ENCODE assay signal across 9 cellular contexts in genomic region chr18:3251249-3251962, GRCh38. TPM values are rescaled to one million over a fixed set of nuclear protein-coding genes. Genes with fewer than 3 reads are reported as not detected.
DNase-seq lines count a peak whose midpoint lies in the region; ATAC-seq, FAIRE-seq and TF ChIP-seq lines count a peak whose summit lies in the region.
"Had no signal": no experiment of that assay in that cellular context is flagged by ENCODE, and none has a peak within 500 bp of the region (broad histone marks: within the 10 kb centered on the region; RNA-seq: fewer than 3 reads in every experiment).

No MANE protein-coding gene starts in this region.

- H3K27ac Mint-ChIP-seq in GM23338 (peak overlapping the region; percentile 23; the same call in 1 of the 2 replicates), astrocyte (ENCODE audit: unreplicated experiment) (peak overlapping the region; percentile 82)

- no peak for ATAC-seq in GM23338
- no peak for ATAC-seq in right lobe of liver
- ATAC-seq in aorta (ENCODE audit: low FRiP score) = no peak

- no peak overlapping the region for H3K4me3 Mint-ChIP-seq in GM23338
- H3K4me3 Mint-ChIP-seq in astrocyte (ENCODE audit: unreplicated experiment) = peak overlapping the region; percentile 74

- H3F3A ChIP-seq in GM23338 (replicated peaks; ENCODE audit: low read depth) = 0 out of 2 replicates have a peak, but pooled peaks cover 6% of the 10 kb centered on the region

- peaks cover 12% of the 10 kb centered on the region for H3K27me3 Mint-ChIP-seq in GM23338 (ENCODE audit: insufficient read depth, low read depth, poor library complexity)
- no peaks in the 10 kb centered on the region for H3K27me3 Mint-ChIP-seq in astrocyte (ENCODE audit: low read depth, unreplicated experiment)

- no peaks in the 10 kb centered on the region for H3K9me2 ChIP-seq in GM23338 (ENCODE audit: insufficient read depth)

- H3K4me1 ChIP-seq in GM23338 (ENCODE audit: insufficient read depth) = peaks cover 16% of the 10 kb centered on the region
- H3K4me1 ChIP-seq in astrocyte (ENCODE audit: insufficient read depth, low read length) = peaks cover 41% of the 10 kb centered on the region
- peaks cover 0 to 56% (median 18%) of the 10 kb centered on the region in 4 donors for H3K4me1 ChIP-seq in right lobe of liver
- H3K4me1 ChIP-seq in aorta (ENCODE audit: control insufficient read depth in 1 of 2, insufficient read depth in 2 of 2, low read length in 2 of 2) = peaks cover 0 to 6% of the 10 kb centered on the region in 2 donors

- POLR2A ChIA-PET in RWPE1 (lab: Yijun Ruan, JAX; ENCODE audit: low non-redundant PET) = interaction anchor here (0.7 kb wide), 1 partner anchor 10 kb away, joined by 4 read pairs; no protein-coding TSS in a partner anchor

- H4K20me1 ChIP-seq in GM23338 (replicated peaks; ENCODE audit: insufficient read depth) = peaks cover 17% of the 10 kb centered on the region; the same call in 1 of the 2 replicates
- H4K20me1 ChIP-seq in astrocyte (ENCODE audit: insufficient read depth, low read length) = peaks cover 57% of the 10 kb centered on the region

- H3K27ac ChIP-seq in GM23338 (ENCODE audit: low read depth) (no peak overlapping the region; the same call in 1 of the 2 replicates), astrocyte (ENCODE audit: low read depth, low read length) (peak overlapping the region; percentile 94), right lobe of liver (peak overlapping the region in 2 of 3 donors; percentile 14 to 33), aorta (ENCODE audit: low read depth in 1 of 2, low read length in 2 of 2) (peak overlapping the region in 1 of 2 donors; percentile 91), RWPE1 (no peak overlapping the region)

- H3K27me3 ChIP-seq in GM23338 (ENCODE audit: insufficient read depth) (no peaks in the 10 kb centered on the region), astrocyte (ENCODE audit: insufficient read depth, low read length) (no peaks in the 10 kb centered on the region), right lobe of liver (no peaks in the 10 kb centered on the region), aorta (ENCODE audit: control insufficient read depth in 1 of 2, insufficient read depth in 2 of 2, low read length in 1 of 2) (no peaks in the 10 kb centered on the region)

- no peaks in the 10 kb centered on the region for H3K9me3 Mint-ChIP-seq in GM23338
- H3K9me3 Mint-ChIP-seq in astrocyte (ENCODE audit: unreplicated experiment) = no peaks in the 10 kb centered on the region

- TF ChIP-seq POLR2A in right lobe of liver (IDR thresholded peaks at IDR 0.05) = no peak

- H3K79me2 ChIP-seq in GM23338 (replicated peaks; ENCODE audit: insufficient read depth) (peaks cover 62% of the 10 kb centered on the region), astrocyte (ENCODE audit: insufficient read depth, low read length) (peaks cover 87% of the 10 kb centered on the region)

- WGBS in right lobe of liver (ENCODE audit: insufficient coverage, low coverage, low lambda C conversion rate, missing lambda C conversion rate) = 60% methylated on average over 8 of the region's 8 CpGs
- WGBS in aorta, 2 donors = 7 to 11% methylated on average over 8 of the region's 8 CpGs

- H2AFZ ChIP-seq in GM23338 = no peak overlapping the region
- H2AFZ ChIP-seq in astrocyte (ENCODE audit: low read depth, low read length) = no peak overlapping the region

- H3K4me1 Mint-ChIP-seq in GM23338 (peaks cover 22% of the 10 kb centered on the region; the same call in 2 of the 3 replicates), astrocyte (ENCODE audit: low read depth, unreplicated experiment) (peaks cover 47% of the 10 kb centered on the region)

- H3K4me3 ChIP-seq in GM23338 (no peak overlapping the region), astrocyte (ENCODE audit: insufficient read depth, low read depth, low read length) (peak overlapping the region; percentile 52), right lobe of liver (no peak overlapping the region), aorta (ENCODE audit: low read length in 2 of 2) (no peak overlapping the region)

- intact Hi-C loops in right lobe of liver (cut with DNase I) (no loop called here), aorta (cut with DNase I) (no loop called here)

- FAIRE-seq in astrocyte (lab: Jason Lieb, UNC) = no peak

- DNase-seq in A172 (ENCODE audit: low spot score) (peak; percentile 44), GM23338 (ENCODE audit: low spot score) (no peak), astrocyte (ENCODE audit: low read depth) (no peak), right lobe of liver (no peak), GM03348 (ENCODE audit: low spot score) (no peak), aorta (no peak), NCI-H1436 (lab: John Stamatoyannopoulos, UW) (no peak), RWPE1 (ENCODE audit: low spot score) (no peak)
- DNase-seq: COR-L47 had no signal

- H3K36me3 Mint-ChIP-seq in GM23338 (ENCODE audit: low read depth) (peaks cover 50% of the 10 kb centered on the region), astrocyte (ENCODE audit: low read depth, unreplicated experiment) (peaks cover 8% of the 10 kb centered on the region)

- peaks cover 32% of the 10 kb centered on the region for H3K36me3 ChIP-seq in GM23338 (ENCODE audit: insufficient read depth)
- peaks cover 47% of the 10 kb centered on the region for H3K36me3 ChIP-seq in astrocyte (ENCODE audit: insufficient read depth, low read length)
- peaks cover 4 to 33% (median 21%) of the 10 kb centered on the region in 4 donors for H3K36me3 ChIP-seq in right lobe of liver
- H3K36me3 ChIP-seq in aorta (ENCODE audit: control insufficient read depth in 1 of 2, insufficient read depth in 2 of 2, low read length in 1 of 2) = peaks cover 2 to 9% of the 10 kb centered on the region in 2 donors

- TF ChIP-seq CTCF in GM23338 (conservative IDR thresholded peaks at IDR 0.05; ENCODE audit: low read depth in 2 of 2) (no peak), astrocyte (IDR thresholded peaks at IDR 0.05; ENCODE audit: insufficient read depth, low read depth, low read length) (no peak), right lobe of liver (IDR thresholded peaks at IDR 0.05) (no peak), RWPE1 (conservative IDR thresholded peaks at IDR 0.05; ENCODE audit: low read depth) (no peak)

- H3K4me2 ChIP-seq in GM23338 = no peak overlapping the region
- peak overlapping the region; percentile 88 for H3K4me2 ChIP-seq in astrocyte (ENCODE audit: low read length)

- H3K9me3 ChIP-seq in astrocyte (ENCODE audit: insufficient read depth, low read depth, low read length) (no peaks in the 10 kb centered on the region), right lobe of liver (no peaks in the 10 kb centered on the region), aorta (ENCODE audit: control insufficient read depth, low read length) (no peaks in the 10 kb centered on the region)

- peak overlapping the region; percentile 48 for H3K9ac ChIP-seq in astrocyte (ENCODE audit: low read length)

- CTCF ChIA-PET in RWPE1 (lab: Yijun Ruan, JAX) = interaction anchor here (0.6 to 0.7 kb wide), 2 partner anchors 13 to 269 kb away, joined by 3 to 4 read pairs; no protein-coding TSS in a partner anchor

TF ChIP-seq in GM23338, 12 proteins besides CTCF, POLR2A, EP300 and RAD21 (continues in another document):
- TF ChIP-seq ZNF331 (CRISPR knock-in tag; IDR thresholded peaks at IDR 0.05; ENCODE audit: low read depth) = no peak

RNA-seq across cellular contexts. Expression of gene MYL12A, which starts 3.8 kb away (rescaled TPM):
- total RNA-seq in A172 (2014; rRNA removed; shearing (Covaris generic)) = 1,577 and 1,578 TPM in 2 replicates
- 206 and 244 TPM in 2 replicates for total RNA-seq in GM23338 (2014; rRNA removed; shearing (Covaris generic))
- 475 and 502 TPM in 2 replicates for polyA plus RNA-seq in GM23338 (2016; fragmentation: Nextera tagmentation; extraction: Ambion mirVana)
- 659 and 682 TPM in 2 replicates for total RNA-seq in astrocyte
- 100 to 1,000 TPM in 5 of 6 experiments, 10 to 100 TPM in 1; 82.1 to 309 (median 225) TPM for total RNA-seq in right lobe of liver
- 100 to 1,000 TPM; 414 to 848 TPM for total RNA-seq in aorta
- 100 to 1,000 TPM; 563 to 759 TPM for polyA plus RNA-seq in aorta

RNA-seq across cellular contexts. Expression of gene MYL12B, which starts 10.5 kb away (rescaled TPM):
- 633 and 743 TPM in 2 replicates for total RNA-seq in A172 (2014; rRNA removed; shearing (Covaris generic))
- 152 and 165 TPM in 2 replicates for total RNA-seq in GM23338 (2014; rRNA removed; shearing (Covaris generic))
- polyA plus RNA-seq in GM23338 (2016; fragmentation: Nextera tagmentation; extraction: Ambion mirVana) = 282 and 330 TPM in 2 replicates
- total RNA-seq in astrocyte = 374 and 433 TPM in 2 replicates
- total RNA-seq in right lobe of liver = 100 to 1,000 TPM; 113 to 281 (median 185) TPM
- 100 to 1,000 TPM; 259 to 324 TPM for total RNA-seq in aorta
- 100 to 1,000 TPM; 434 to 661 TPM for polyA plus RNA-seq in aorta

RNA-seq across cellular contexts. Expression of gene MYOM1, which starts 31.6 kb away (rescaled TPM):
- total RNA-seq in A172 (2014; rRNA removed; shearing (Covaris generic)) = not detected in 2 replicates
- total RNA-seq in GM23338 (2014; rRNA removed; shearing (Covaris generic)) = 0.08 and 0.38 TPM in 2 replicates
- 0.21 and 0.27 TPM in 2 replicates for polyA plus RNA-seq in GM23338 (2016; fragmentation: Nextera tagmentation; extraction: Ambion mirVana)
- total RNA-seq in astrocyte = 0.57 and 0.94 TPM in 2 replicates
- 10 to 100 TPM in 5 of 6 experiments, 1 to 10 TPM in 1; 3.1 to 64.5 (median 19.1) TPM for total RNA-seq in right lobe of liver
- total RNA-seq in aorta = 10 to 100 TPM; 26.3 to 63.8 TPM
- 10 to 100 TPM; 15.8 to 26.4 TPM for polyA plus RNA-seq in aorta

Comparison
In these comparisons a context has a peak if more than half of its experiments do, and no peak if none do; other contexts are left out.
1. H3K27ac ChIP-seq: peak in astrocyte (single experiment) and right lobe of liver (2 of 3); none in GM23338 (single experiment) and RWPE1 (single experiment).